Comparison of ENCODE assay signal across 11 cellular contexts in genomic region chr10:61944445-61945123, GRCh38. TPM values are rescaled to one million over a fixed set of nuclear protein-coding genes. Genes with fewer than 3 reads are reported as not detected.
DNase-seq lines count a peak whose midpoint lies in the region; ATAC-seq and TF ChIP-seq lines count a peak whose summit lies in the region.
"Had no signal": no experiment of that assay in that cellular context is flagged by ENCODE, and none has a peak within 500 bp of the region (broad histone marks: within the 10 kb centered on the region; RNA-seq: fewer than 3 reads in every experiment).

No MANE protein-coding gene starts in this region.

- peaks cover 4% of the 10 kb centered on the region; the same call in 1 of the 2 replicates for H3F3A ChIP-seq in MM.1S (ENCODE audit: insufficient read depth, low read length)

- H3K9me2 ChIP-seq in MM.1S (replicated peaks; ENCODE audit: insufficient read depth, low read length), result no peaks in the 10 kb centered on the region

- no peaks in the 10 kb centered on the region for H4K20me1 ChIP-seq in MM.1S (ENCODE audit: insufficient read depth, low read length)

- no peak for DNase-seq in CD8-positive, alpha-beta memory T cell
- DNase-seq in MM.1S (no peak), MCF 10A (ENCODE audit: unreplicated experiment) (no peak), progenitor cell of endocrine pancreas (ENCODE audit: low spot score, unreplicated experiment) (no peak), NCI-H1417 (lab: John Stamatoyannopoulos, UW) (no peak), caudate nucleus (lab: John Stamatoyannopoulos, UW) (no peak)
- DNase-seq: DMS79, NCI-H524, thyroid gland had no signal

- peaks cover 0 to 56% (median 5%) of the 10 kb centered on the region in 3 donors for H3K36me3 Mint-ChIP-seq in CD8-positive, alpha-beta memory T cell
- H3K36me3 Mint-ChIP-seq in MCF 10A (ENCODE audit: insufficient read depth, unreplicated experiment), result no peaks in the 10 kb centered on the region
- H3K36me3 Mint-ChIP-seq in progenitor cell of endocrine pancreas (ENCODE audit: insufficient read depth), result peaks cover 29% of the 10 kb centered on the region

- H3K4me1 ChIP-seq in CD8-positive, alpha-beta memory T cell (ENCODE audit: insufficient read depth, low read length), result peaks cover 46% of the 10 kb centered on the region
- H3K4me1 ChIP-seq in MM.1S (ENCODE audit: low read length), result peaks cover 51% of the 10 kb centered on the region

- peaks cover 46 to 66% (median 54%) of the 10 kb centered on the region in 3 donors for H3K4me1 Mint-ChIP-seq in CD8-positive, alpha-beta memory T cell
- H3K4me1 Mint-ChIP-seq in MCF 10A (ENCODE audit: insufficient read depth, unreplicated experiment), result peaks cover 11% of the 10 kb centered on the region
- peaks cover 14% of the 10 kb centered on the region for H3K4me1 Mint-ChIP-seq in progenitor cell of endocrine pancreas (ENCODE audit: low read depth)

- H2AFZ ChIP-seq in MM.1S (ENCODE audit: low read length), result no peak overlapping the region

- intact Hi-C loops in MCF 10A (cut with micrococcal nuclease), result loop anchor here (5.0 kb wide), 1 partner anchor 93 kb away; no protein-coding TSS in a partner anchor

- peak overlapping the region; percentile 36 to 83 (median 74) for H3K27ac Mint-ChIP-seq in CD8-positive, alpha-beta memory T cell
- H3K27ac Mint-ChIP-seq in MCF 10A (ENCODE audit: low read depth, unreplicated experiment), result peak overlapping the region; percentile 97
- H3K27ac Mint-ChIP-seq in progenitor cell of endocrine pancreas, result peak overlapping the region; percentile 64

- ATAC-seq in GM18909 (IDR thresholded peaks at IDR 0.05; ENCODE audit: poor library complexity, unreplicated experiment) (no peak), HG03342 (IDR thresholded peaks at IDR 0.05; ENCODE audit: unreplicated experiment) (no peak)

- POLR2A ChIA-PET in CD8-positive, alpha-beta memory T cell (lab: Charles Lee), result interaction anchor here (1.3 kb wide), 1 partner anchor 49 kb away, joined by 5 read pairs; no protein-coding TSS in a partner anchor
- POLR2A ChIA-PET in MCF 10A (lab: Yijun Ruan, JAX), result interaction anchor here (0.6 to 10.6 kb wide), 5 partner anchors 43 to 121 kb away, joined by 3 to 135 read pairs (median 3); partner anchors contain the start of gene ARID5B

- BruUV-seq in MCF 10A (replicated peaks; lab: Mats Ljungman, UMichigan), result no TSS peak

- peak overlapping the region; percentile 27; the same call in 1 of the 2 replicates for H3K4me2 ChIP-seq in MM.1S (ENCODE audit: low read depth, low read length)

- peaks cover 6% of the 10 kb centered on the region for H3K36me3 ChIP-seq in CD8-positive, alpha-beta memory T cell (ENCODE audit: insufficient read depth, low read length)
- peaks cover 27% of the 10 kb centered on the region for H3K36me3 ChIP-seq in MM.1S (replicated peaks; ENCODE audit: insufficient read depth, low read length)
- H3K36me3 ChIP-seq: thyroid gland had no signal

- peaks cover 76% of the 10 kb centered on the region for H3K79me2 ChIP-seq in MM.1S (ENCODE audit: low read length)

- no peaks in the 10 kb centered on the region for H3K27me3 Mint-ChIP-seq in CD8-positive, alpha-beta memory T cell
- H3K27me3 Mint-ChIP-seq in MCF 10A (ENCODE audit: insufficient read depth, unreplicated experiment), result no peaks in the 10 kb centered on the region
- H3K27me3 Mint-ChIP-seq in progenitor cell of endocrine pancreas, result peaks cover 6% of the 10 kb centered on the region

- TF ChIP-seq CTCF in MM.1S (IDR thresholded peaks at IDR 0.05; ENCODE audit: low read length) (no peak), MCF 10A (IDR thresholded peaks at IDR 0.05; ENCODE audit: unreplicated experiment) (no peak), progenitor cell of endocrine pancreas (IDR thresholded peaks at IDR 0.05; ENCODE audit: unreplicated experiment) (no peak)

- H3K9me3 Mint-ChIP-seq in CD8-positive, alpha-beta memory T cell, result no peaks in the 10 kb centered on the region
- H3K9me3 Mint-ChIP-seq in MCF 10A (ENCODE audit: unreplicated experiment) (no peaks in the 10 kb centered on the region), progenitor cell of endocrine pancreas (ENCODE audit: low read depth) (no peaks in the 10 kb centered on the region)

- H3K27ac ChIP-seq in CD8-positive, alpha-beta memory T cell (ENCODE audit: low read depth, low read length), result no peak overlapping the region
- H3K27ac ChIP-seq in MM.1S (ENCODE audit: low read length), result peak overlapping the region; percentile 14; the same call in 1 of the 2 replicates
- no peak overlapping the region for H3K27ac ChIP-seq in caudate nucleus (ENCODE audit: low read depth, low read length)

- CTCF ChIA-PET in CD8-positive, alpha-beta memory T cell (lab: Charles Lee), result interaction anchor here (1.3 to 4.0 kb wide), 4 partner anchors 11 to 94 kb away, joined by 3 to 16 read pairs (median 4); partner anchors contain the start of gene ARID5B
- CTCF ChIA-PET in MCF 10A (lab: Yijun Ruan, JAX), result interaction anchor here (1.3 to 1.6 kb wide), 2 partner anchors 48 to 87 kb away, joined by 5 read pairs; no protein-coding TSS in a partner anchor

- no peak overlapping the region for H3K9ac ChIP-seq in MM.1S (ENCODE audit: low read length)

- no peaks in the 10 kb centered on the region for H3K9me3 ChIP-seq in CD8-positive, alpha-beta memory T cell (ENCODE audit: low read length)
- H3K9me3 ChIP-seq in MM.1S (replicated peaks; ENCODE audit: insufficient read depth, low read length), result no peaks in the 10 kb centered on the region
- H3K9me3 ChIP-seq: thyroid gland had no signal

- H3K4me3 ChIP-seq in CD8-positive, alpha-beta memory T cell (ENCODE audit: low read length), result no peak overlapping the region
- H3K4me3 ChIP-seq in MM.1S (ENCODE audit: low read length), result no peak overlapping the region
- H3K4me3 ChIP-seq: thyroid gland had no signal

- no peaks in the 10 kb centered on the region for H3K27me3 ChIP-seq in CD8-positive, alpha-beta memory T cell (ENCODE audit: insufficient read depth, low read length, poor library complexity, severe bottlenecking)
- H3K27me3 ChIP-seq in MM.1S (replicated peaks; ENCODE audit: insufficient read depth, low read length), result no peaks in the 10 kb centered on the region
- H3K27me3 ChIP-seq: thyroid gland had no signal

- H3K4me3 Mint-ChIP-seq in CD8-positive, alpha-beta memory T cell, result peak overlapping the region in 1 of 7 donors; percentile 32
- no peak overlapping the region for H3K4me3 Mint-ChIP-seq in MCF 10A (ENCODE audit: unreplicated experiment)
- no peak overlapping the region for H3K4me3 Mint-ChIP-seq in progenitor cell of endocrine pancreas (ENCODE audit: low read depth)

RNA-seq across cellular contexts. Expression of gene ARID5B, which starts 43.1 kb away (rescaled TPM):
- total RNA-seq in CD8-positive, alpha-beta memory T cell, result 10 to 100 TPM; 37.1 to 38.4 TPM
- 48.7 TPM for polyA plus RNA-seq in CD8-positive, alpha-beta memory T cell
- total RNA-seq in MCF 10A (2022) (10.9 and 12.2 TPM in 2 replicates), progenitor cell of endocrine pancreas (19.7 and 22.5 TPM in 2 replicates)
